ENCODE assay signal across 1 cellular context in the genomic region with DNA sequence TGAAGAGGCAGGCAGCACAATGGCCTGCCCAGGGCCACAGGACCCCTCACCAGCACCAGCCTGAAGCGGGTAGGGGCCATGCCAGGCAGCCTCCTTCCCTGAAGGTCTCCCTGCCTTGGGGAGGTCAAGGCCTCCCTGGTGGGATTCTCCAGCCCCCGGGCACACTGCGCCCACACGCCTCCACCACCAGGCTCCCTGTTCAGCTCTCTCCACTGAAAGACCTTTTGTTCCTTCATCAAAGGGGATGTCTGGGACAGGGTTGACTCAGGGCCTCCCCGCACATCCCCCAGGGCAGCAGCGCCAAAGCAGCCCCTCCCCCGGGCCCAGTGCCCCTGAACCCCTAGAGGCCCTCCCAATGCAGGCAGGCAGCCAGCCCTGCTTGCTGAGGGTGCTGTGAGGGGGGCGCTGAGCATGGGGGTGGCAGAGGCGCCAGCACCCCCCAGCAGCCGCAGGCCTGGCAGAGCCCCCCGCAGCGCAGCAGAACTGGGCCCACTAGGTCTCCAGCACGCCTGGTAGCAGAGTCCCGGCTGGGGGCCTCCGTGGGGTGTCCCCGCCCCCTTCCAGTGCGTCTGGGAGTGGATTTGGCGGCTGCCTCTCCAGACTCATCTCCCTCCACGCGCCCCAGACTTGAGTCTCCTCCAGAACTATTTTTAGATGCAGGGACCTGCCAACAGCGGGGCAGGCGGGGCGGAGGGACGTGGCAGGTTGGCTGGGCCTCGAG.
TF ChIP-seq lines count a peak whose summit lies in the region.

No MANE protein-coding gene starts in this region.

TF ChIP-seq in HepG2, 621 proteins besides CTCF, POLR2A, EP300 and RAD21 (continued from another document and continues in another):
- TF ChIP-seq ZBTB7B (CRISPR knock-in tag; IDR thresholded peaks at IDR 0.05): peak; percentile 98
- TF ChIP-seq ZNF496 (CRISPR knock-in tag; IDR thresholded peaks at IDR 0.05; ENCODE audit: insufficient replicate concordance): no peak
- TF ChIP-seq, protein P1, sequence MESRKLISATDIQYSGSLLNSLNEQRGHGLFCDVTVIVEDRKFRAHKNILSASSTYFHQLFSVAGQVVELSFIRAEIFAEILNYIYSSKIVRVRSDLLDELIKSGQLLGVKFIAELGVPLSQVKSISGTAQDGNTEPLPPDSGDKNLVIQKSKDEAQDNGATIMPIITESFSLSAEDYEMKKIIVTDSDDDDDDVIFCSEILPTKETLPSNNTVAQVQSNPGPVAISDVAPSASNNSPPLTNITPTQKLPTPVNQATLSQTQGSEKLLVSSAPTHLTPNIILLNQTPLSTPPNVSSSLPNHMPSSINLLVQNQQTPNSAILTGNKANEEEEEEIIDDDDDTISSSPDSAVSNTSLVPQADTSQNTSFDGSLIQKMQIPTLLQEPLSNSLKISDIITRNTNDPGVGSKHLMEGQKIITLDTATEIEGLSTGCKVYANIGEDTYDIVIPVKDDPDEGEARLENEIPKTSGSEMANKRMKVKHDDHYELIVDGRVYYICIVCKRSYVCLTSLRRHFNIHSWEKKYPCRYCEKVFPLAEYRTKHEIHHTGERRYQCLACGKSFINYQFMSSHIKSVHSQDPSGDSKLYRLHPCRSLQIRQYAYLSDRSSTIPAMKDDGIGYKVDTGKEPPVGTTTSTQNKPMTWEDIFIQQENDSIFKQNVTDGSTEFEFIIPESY (CRISPR knock-in tag; IDR thresholded peaks at IDR 0.05): peak; percentile 98
- TF ChIP-seq BORCS8-MEF2B (CRISPR knock-in tag; IDR thresholded peaks at IDR 0.05): peak; percentile 32; the same call in 1 of the 2 replicates
- TF ChIP-seq SRSF1 (optimal IDR thresholded peaks at IDR 0.05; ENCODE audit: low read depth, low read length): peak; percentile 87
- TF ChIP-seq, protein P2, sequence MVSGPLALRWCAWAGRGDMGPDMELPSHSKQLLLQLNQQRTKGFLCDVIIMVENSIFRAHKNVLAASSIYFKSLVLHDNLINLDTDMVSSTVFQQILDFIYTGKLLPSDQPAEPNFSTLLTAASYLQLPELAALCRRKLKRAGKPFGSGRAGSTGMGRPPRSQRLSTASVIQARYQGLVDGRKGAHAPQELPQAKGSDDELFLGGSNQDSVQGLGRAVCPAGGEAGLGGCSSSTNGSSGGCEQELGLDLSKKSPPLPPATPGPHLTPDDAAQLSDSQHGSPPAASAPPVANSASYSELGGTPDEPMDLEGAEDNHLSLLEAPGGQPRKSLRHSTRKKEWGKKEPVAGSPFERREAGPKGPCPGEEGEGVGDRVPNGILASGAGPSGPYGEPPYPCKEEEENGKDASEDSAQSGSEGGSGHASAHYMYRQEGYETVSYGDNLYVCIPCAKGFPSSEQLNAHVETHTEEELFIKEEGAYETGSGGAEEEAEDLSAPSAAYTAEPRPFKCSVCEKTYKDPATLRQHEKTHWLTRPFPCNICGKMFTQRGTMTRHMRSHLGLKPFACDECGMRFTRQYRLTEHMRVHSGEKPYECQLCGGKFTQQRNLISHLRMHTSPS (CRISPR knock-in tag; IDR thresholded peaks at IDR 0.05; ENCODE audit: low read depth): peak; percentile 98
- no peak for TF ChIP-seq MEIS2 (CRISPR knock-in tag; IDR thresholded peaks at IDR 0.05)
- peak; percentile 14 for TF ChIP-seq TEAD3 (CRISPR knock-in tag; optimal IDR thresholded peaks at IDR 0.05; ENCODE audit: borderline replicate concordance)
- TF ChIP-seq, protein P3, sequence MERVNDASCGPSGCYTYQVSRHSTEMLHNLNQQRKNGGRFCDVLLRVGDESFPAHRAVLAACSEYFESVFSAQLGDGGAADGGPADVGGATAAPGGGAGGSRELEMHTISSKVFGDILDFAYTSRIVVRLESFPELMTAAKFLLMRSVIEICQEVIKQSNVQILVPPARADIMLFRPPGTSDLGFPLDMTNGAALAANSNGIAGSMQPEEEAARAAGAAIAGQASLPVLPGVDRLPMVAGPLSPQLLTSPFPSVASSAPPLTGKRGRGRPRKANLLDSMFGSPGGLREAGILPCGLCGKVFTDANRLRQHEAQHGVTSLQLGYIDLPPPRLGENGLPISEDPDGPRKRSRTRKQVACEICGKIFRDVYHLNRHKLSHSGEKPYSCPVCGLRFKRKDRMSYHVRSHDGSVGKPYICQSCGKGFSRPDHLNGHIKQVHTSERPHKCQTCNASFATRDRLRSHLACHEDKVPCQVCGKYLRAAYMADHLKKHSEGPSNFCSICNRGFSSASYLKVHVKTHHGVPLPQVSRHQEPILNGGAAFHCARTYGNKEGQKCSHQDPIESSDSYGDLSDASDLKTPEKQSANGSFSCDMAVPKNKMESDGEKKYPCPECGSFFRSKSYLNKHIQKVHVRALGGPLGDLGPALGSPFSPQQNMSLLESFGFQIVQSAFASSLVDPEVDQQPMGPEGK (CRISPR knock-in tag; IDR thresholded peaks at IDR 0.05): peak; percentile 96
- peak; percentile 93 for TF ChIP-seq ZNF543 (CRISPR knock-in tag; IDR thresholded peaks at IDR 0.05)
- TF ChIP-seq, protein P4, sequence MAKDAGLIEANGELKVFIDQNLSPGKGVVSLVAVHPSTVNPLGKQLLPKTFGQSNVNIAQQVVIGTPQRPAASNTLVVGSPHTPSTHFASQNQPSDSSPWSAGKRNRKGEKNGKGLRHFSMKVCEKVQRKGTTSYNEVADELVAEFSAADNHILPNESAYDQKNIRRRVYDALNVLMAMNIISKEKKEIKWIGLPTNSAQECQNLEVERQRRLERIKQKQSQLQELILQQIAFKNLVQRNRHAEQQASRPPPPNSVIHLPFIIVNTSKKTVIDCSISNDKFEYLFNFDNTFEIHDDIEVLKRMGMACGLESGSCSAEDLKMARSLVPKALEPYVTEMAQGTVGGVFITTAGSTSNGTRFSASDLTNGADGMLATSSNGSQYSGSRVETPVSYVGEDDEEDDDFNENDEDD (CRISPR knock-in tag; IDR thresholded peaks at IDR 0.05; ENCODE audit: borderline replicate concordance): 0 out of 2 replicates have a peak, but pooled peaks have one; percentile 25
- TF ChIP-seq, protein P5, sequence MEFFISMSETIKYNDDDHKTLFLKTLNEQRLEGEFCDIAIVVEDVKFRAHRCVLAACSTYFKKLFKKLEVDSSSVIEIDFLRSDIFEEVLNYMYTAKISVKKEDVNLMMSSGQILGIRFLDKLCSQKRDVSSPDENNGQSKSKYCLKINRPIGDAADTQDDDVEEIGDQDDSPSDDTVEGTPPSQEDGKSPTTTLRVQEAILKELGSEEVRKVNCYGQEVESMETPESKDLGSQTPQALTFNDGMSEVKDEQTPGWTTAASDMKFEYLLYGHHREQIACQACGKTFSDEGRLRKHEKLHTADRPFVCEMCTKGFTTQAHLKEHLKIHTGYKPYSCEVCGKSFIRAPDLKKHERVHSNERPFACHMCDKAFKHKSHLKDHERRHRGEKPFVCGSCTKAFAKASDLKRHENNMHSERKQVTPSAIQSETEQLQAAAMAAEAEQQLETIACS (CRISPR knock-in tag; IDR thresholded peaks at IDR 0.05): no peak
- TF ChIP-seq, protein P6, sequence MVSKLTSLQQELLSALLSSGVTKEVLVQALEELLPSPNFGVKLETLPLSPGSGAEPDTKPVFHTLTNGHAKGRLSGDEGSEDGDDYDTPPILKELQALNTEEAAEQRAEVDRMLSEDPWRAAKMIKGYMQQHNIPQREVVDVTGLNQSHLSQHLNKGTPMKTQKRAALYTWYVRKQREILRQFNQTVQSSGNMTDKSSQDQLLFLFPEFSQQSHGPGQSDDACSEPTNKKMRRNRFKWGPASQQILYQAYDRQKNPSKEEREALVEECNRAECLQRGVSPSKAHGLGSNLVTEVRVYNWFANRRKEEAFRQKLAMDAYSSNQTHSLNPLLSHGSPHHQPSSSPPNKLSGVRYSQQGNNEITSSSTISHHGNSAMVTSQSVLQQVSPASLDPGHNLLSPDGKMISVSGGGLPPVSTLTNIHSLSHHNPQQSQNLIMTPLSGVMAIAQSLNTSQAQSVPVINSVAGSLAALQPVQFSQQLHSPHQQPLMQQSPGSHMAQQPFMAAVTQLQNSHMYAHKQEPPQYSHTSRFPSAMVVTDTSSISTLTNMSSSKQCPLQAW (CRISPR knock-in tag; IDR thresholded peaks at IDR 0.05): no peak; the same call in 1 of the 2 replicates
- TF ChIP-seq MXI1 (IDR thresholded peaks at IDR 0.05; ENCODE audit: borderline replicate concordance, low read depth, low read length): peak; percentile 13; the same call in 1 of the 3 replicates
- 0 out of 2 replicates have a peak, but pooled peaks have one; percentile 42 for TF ChIP-seq HNF4G (IDR thresholded peaks at IDR 0.05; ENCODE audit: borderline replicate concordance, low read depth, low read length)
- no peak for TF ChIP-seq HNF4G (CRISPR knock-in tag; IDR thresholded peaks at IDR 0.05; ENCODE audit: borderline replicate concordance, low read depth)
- peak; percentile 11; the same call in 1 of the 2 replicates for TF ChIP-seq GABPB1 (CRISPR knock-in tag; IDR thresholded peaks at IDR 0.05)
- TF ChIP-seq MED13 (CRISPR knock-in tag; IDR thresholded peaks at IDR 0.05): 0 out of 2 replicates have a peak, but pooled peaks have one; percentile 14
- no peak for TF ChIP-seq TBP (CRISPR knock-in tag; IDR thresholded peaks at IDR 0.05)
- TF ChIP-seq HNRNPLL (IDR thresholded peaks at IDR 0.05; ENCODE audit: low read depth, low read length, poor library complexity, severe bottlenecking): peak; percentile 15
- peak; percentile 81 for TF ChIP-seq FOSL2 (CRISPR knock-in tag; IDR thresholded peaks at IDR 0.05)
- TF ChIP-seq TGIF2 (CRISPR knock-in tag; IDR thresholded peaks at IDR 0.05): 0 out of 2 replicates have a peak, but pooled peaks have one; percentile 39
- TF ChIP-seq, protein P7, sequence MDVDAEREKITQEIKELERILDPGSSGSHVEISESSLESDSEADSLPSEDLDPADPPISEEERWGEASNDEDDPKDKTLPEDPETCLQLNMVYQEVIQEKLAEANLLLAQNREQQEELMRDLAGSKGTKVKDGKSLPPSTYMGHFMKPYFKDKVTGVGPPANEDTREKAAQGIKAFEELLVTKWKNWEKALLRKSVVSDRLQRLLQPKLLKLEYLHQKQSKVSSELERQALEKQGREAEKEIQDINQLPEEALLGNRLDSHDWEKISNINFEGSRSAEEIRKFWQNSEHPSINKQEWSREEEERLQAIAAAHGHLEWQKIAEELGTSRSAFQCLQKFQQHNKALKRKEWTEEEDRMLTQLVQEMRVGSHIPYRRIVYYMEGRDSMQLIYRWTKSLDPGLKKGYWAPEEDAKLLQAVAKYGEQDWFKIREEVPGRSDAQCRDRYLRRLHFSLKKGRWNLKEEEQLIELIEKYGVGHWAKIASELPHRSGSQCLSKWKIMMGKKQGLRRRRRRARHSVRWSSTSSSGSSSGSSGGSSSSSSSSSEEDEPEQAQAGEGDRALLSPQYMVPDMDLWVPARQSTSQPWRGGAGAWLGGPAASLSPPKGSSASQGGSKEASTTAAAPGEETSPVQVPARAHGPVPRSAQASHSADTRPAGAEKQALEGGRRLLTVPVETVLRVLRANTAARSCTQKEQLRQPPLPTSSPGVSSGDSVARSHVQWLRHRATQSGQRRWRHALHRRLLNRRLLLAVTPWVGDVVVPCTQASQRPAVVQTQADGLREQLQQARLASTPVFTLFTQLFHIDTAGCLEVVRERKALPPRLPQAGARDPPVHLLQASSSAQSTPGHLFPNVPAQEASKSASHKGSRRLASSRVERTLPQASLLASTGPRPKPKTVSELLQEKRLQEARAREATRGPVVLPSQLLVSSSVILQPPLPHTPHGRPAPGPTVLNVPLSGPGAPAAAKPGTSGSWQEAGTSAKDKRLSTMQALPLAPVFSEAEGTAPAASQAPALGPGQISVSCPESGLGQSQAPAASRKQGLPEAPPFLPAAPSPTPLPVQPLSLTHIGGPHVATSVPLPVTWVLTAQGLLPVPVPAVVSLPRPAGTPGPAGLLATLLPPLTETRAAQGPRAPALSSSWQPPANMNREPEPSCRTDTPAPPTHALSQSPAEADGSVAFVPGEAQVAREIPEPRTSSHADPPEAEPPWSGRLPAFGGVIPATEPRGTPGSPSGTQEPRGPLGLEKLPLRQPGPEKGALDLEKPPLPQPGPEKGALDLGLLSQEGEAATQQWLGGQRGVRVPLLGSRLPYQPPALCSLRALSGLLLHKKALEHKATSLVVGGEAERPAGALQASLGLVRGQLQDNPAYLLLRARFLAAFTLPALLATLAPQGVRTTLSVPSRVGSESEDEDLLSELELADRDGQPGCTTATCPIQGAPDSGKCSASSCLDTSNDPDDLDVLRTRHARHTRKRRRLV (CRISPR knock-in tag; IDR thresholded peaks at IDR 0.05): peak; percentile 35; the same call in 1 of the 2 replicates
- TF ChIP-seq, protein P8, sequence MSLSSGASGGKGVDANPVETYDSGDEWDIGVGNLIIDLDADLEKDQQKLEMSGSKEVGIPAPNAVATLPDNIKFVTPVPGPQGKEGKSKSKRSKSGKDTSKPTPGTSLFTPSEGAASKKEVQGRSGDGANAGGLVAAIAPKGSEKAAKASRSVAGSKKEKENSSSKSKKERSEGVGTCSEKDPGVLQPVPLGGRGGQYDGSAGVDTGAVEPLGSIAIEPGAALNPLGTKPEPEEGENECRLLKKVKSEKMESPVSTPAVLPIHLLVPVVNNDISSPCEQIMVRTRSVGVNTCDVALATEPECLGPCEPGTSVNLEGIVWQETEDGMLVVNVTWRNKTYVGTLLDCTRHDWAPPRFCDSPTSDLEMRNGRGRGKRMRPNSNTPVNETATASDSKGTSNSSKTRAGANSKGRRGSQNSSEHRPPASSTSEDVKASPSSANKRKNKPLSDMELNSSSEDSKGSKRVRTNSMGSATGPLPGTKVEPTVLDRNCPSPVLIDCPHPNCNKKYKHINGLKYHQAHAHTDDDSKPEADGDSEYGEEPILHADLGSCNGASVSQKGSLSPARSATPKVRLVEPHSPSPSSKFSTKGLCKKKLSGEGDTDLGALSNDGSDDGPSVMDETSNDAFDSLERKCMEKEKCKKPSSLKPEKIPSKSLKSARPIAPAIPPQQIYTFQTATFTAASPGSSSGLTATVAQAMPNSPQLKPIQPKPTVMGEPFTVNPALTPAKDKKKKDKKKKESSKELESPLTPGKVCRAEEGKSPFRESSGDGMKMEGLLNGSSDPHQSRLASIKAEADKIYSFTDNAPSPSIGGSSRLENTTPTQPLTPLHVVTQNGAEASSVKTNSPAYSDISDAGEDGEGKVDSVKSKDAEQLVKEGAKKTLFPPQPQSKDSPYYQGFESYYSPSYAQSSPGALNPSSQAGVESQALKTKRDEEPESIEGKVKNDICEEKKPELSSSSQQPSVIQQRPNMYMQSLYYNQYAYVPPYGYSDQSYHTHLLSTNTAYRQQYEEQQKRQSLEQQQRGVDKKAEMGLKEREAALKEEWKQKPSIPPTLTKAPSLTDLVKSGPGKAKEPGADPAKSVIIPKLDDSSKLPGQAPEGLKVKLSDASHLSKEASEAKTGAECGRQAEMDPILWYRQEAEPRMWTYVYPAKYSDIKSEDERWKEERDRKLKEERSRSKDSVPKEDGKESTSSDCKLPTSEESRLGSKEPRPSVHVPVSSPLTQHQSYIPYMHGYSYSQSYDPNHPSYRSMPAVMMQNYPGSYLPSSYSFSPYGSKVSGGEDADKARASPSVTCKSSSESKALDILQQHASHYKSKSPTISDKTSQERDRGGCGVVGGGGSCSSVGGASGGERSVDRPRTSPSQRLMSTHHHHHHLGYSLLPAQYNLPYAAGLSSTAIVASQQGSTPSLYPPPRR (CRISPR knock-in tag; IDR thresholded peaks at IDR 0.05; ENCODE audit: borderline replicate concordance): peak; percentile 75
- TF ChIP-seq, protein P9, sequence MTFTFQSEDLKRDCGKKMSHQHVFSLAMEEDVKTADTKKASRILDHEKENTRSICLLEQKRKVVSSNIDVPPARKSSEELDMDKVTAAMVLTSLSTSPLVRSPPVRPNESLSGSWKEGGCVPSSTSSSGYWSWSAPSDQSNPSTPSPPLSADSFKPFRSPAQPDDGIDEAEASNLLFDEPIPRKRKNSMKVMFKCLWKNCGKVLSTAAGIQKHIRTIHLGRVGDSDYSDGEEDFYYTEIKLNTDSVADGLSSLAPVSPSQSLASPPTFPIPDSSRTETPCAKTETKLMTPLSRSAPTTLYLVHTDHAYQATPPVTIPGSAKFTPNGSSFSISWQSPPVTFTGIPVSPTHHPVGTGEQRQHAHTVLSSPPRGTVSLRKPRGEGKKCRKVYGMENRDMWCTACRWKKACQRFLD (CRISPR knock-in tag; IDR thresholded peaks at IDR 0.05; ENCODE audit: borderline replicate concordance): 0 out of 2 replicates have a peak, but pooled peaks have one; percentile 8
